21 cellular contexts compared by ENCODE assay signal in the genomic region with DNA sequence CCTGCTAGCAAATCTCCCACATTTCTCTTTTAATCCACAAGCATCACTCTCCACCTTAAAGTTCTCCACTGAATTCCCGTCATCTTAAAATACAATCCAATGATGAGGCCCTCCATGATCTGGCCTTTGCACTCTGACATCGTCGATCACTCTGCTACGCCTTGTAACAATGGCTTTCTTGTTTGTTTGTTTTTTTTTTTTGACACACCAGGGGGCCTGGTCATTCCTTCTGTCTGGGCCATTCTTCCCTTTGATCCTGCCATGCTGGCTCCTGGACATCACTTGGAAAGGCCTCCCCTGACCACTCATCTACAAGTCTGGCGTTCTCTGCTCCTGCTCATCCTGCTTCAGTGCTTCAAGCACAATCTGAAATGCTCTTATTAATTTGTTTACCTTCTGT.
DNase-seq lines count a peak whose midpoint lies in the region; FAIRE-seq and TF ChIP-seq lines count a peak whose summit lies in the region.
"Had no signal": no experiment of that assay in that cellular context is flagged by ENCODE, and none has a peak within 500 bp of the region (broad histone marks: within the 10 kb centered on the region; RNA-seq: fewer than 3 reads in every experiment).

No MANE protein-coding gene starts in this region.

- POLR2A ChIA-PET in activated CD4-positive, alpha-beta memory T cell treated with anti-CD3 and anti-CD28 coated beads, Interleukin-2, amount 10 ng/mL, durations not matched to agents 7 days and 5 days (lab: Charles Lee) = no interaction called here

- H3K79me1 ChIP-seq in mesendoderm (ENCODE audit: low read length) = no peaks in the 10 kb centered on the region

- CTCF ChIA-PET in activated CD4-positive, alpha-beta memory T cell treated with anti-CD3 and anti-CD28 coated beads, Interleukin-2, amount 10 ng/mL, durations not matched to agents 7 days and 5 days (lab: Charles Lee) = no interaction called here

- H3K27ac Mint-ChIP-seq in astrocyte (ENCODE audit: unreplicated experiment) = no peak overlapping the region
- H3K27ac Mint-ChIP-seq in activated CD4-positive, alpha-beta memory T cell treated with anti-CD3 and anti-CD28 coated beads, Interleukin-2, amount 10 ng/mL, durations not matched to agents 7 days and 5 days = no peak overlapping the region
- H3K27ac Mint-ChIP-seq in CD14-positive monocyte = no peak overlapping the region
- H3K27ac Mint-ChIP-seq: CD8-positive, alpha-beta memory T cell had no signal

- H3K18ac ChIP-seq in mesendoderm (ENCODE audit: low read length) = peak overlapping the region; percentile 32

- H3K56ac ChIP-seq in mesendoderm (ENCODE audit: low read length) = peak overlapping the region; percentile 3

- no peaks in the 10 kb centered on the region for H4K20me1 ChIP-seq in astrocyte (ENCODE audit: insufficient read depth, low read length)

- H3K79me2 ChIP-seq in astrocyte (ENCODE audit: insufficient read depth, low read length) = no peaks in the 10 kb centered on the region
- no peaks in the 10 kb centered on the region for H3K79me2 ChIP-seq in mesendoderm (ENCODE audit: control insufficient read depth, insufficient read depth, low read length)

- no peak overlapping the region for H2AFZ ChIP-seq in astrocyte (ENCODE audit: low read depth, low read length)

- H3K27me3 Mint-ChIP-seq in astrocyte (ENCODE audit: low read depth, unreplicated experiment) (no peaks in the 10 kb centered on the region), CD14-positive monocyte (ENCODE audit: low read depth in 3 of 3) (no peaks in the 10 kb centered on the region)
- H3K27me3 Mint-ChIP-seq in activated CD4-positive, alpha-beta memory T cell treated with anti-CD3 and anti-CD28 coated beads, Interleukin-2, amount 10 ng/mL, durations not matched to agents 7 days and 5 days = peaks cover 3% of the 10 kb centered on the region
- H3K27me3 Mint-ChIP-seq: CD8-positive, alpha-beta memory T cell had no signal

- no peak overlapping the region for H3K23ac ChIP-seq in mesendoderm (ENCODE audit: low read length)

- no peaks in the 10 kb centered on the region for H3K36me3 ChIP-seq in astrocyte (ENCODE audit: insufficient read depth, low read length)
- no peaks in the 10 kb centered on the region for H3K36me3 ChIP-seq in mesendoderm (ENCODE audit: control insufficient read depth, insufficient read depth, low read length)
- 0 out of 2 replicates have a peak, but pooled peaks cover 2% of the 10 kb centered on the region for H3K36me3 ChIP-seq in WERI-Rb-1

- H3K9ac ChIP-seq in astrocyte (ENCODE audit: low read length) (no peak overlapping the region), mesendoderm (ENCODE audit: low read length) (no peak overlapping the region)

- DNase-seq in DMS53 (lab: John Stamatoyannopoulos, UW) (peak; percentile 13), DMS53 treated with DMSO at 0.1 percent for 48 hours (lab: John Stamatoyannopoulos, UW; ENCODE audit: unreplicated experiment) (no peak), ELF-1 (ENCODE audit: low read depth, low spot score) (peak; percentile 75), astrocyte (ENCODE audit: low read depth) (no peak), mesendoderm (peak; percentile 52), CD14-positive monocyte (ENCODE audit: low spot score) (no peak), WERI-Rb-1 (no peak)
- DNase-seq in activated CD4-positive, alpha-beta memory T cell treated with anti-CD3 and anti-CD28 coated beads, Interleukin-2, amount 10 ng/mL, durations not matched to agents 7 days and 5 days = no peak
- DNase-seq: C1 segment of cervical spinal cord; Calu3; CD8-positive, alpha-beta memory T cell; DMS153; Kasumi-1; NCI-H1694; NCI-H2107; NCI-H748 treated with DMSO at 0.1 percent for 48 hours; NK-92 treated with Interleukin-12 subunit alpha and Interleukin-12 subunit beta, amount 100 ng/mL, for 24 hours; SIG-M5 had no signal

- no peak overlapping the region for H2BK5ac ChIP-seq in mesendoderm (ENCODE audit: low read length)

- FAIRE-seq in astrocyte (lab: Jason Lieb, UNC) = no peak
- FAIRE-seq: GM19239, H54 had no signal

- no CpG with 5 or more reads among the region's 5 CpGs for WGBS in mesendoderm (ENCODE audit: extremely low coverage, insufficient coverage, low lambda C conversion rate)

- H3K27ac ChIP-seq in astrocyte (ENCODE audit: low read depth, low read length) (peak overlapping the region; percentile 89), mesendoderm (ENCODE audit: low read depth, low read length) (no peak overlapping the region), WERI-Rb-1 (no peak overlapping the region)
- H3K27ac ChIP-seq: 22Rv1 had no signal

- peak overlapping the region; percentile 57 for H2BK15ac ChIP-seq in mesendoderm (replicated peaks; ENCODE audit: low read depth)

- H3K4me2 ChIP-seq in astrocyte (ENCODE audit: low read length) (no peak overlapping the region), mesendoderm (ENCODE audit: low read length) (no peak overlapping the region)

- H3K4me1 ChIP-seq in astrocyte (ENCODE audit: insufficient read depth, low read length) (peaks cover 57% of the 10 kb centered on the region), mesendoderm (ENCODE audit: control insufficient read depth, low read depth, low read length) (peaks cover 20% of the 10 kb centered on the region)

- H4K8ac ChIP-seq in mesendoderm (ENCODE audit: low read depth, low read length) = no peak overlapping the region

- H2BK120ac ChIP-seq in mesendoderm (ENCODE audit: low read depth, low read length) = no peak overlapping the region

- H4K5ac ChIP-seq in mesendoderm (ENCODE audit: low read length) = no peak overlapping the region

- no peak overlapping the region for H2AK5ac ChIP-seq in mesendoderm (ENCODE audit: low read length)

- H3K36me3 Mint-ChIP-seq in astrocyte (ENCODE audit: low read depth, unreplicated experiment) (no peaks in the 10 kb centered on the region), CD14-positive monocyte (peaks cover 0 to 4% of the 10 kb centered on the region in 2 donors)
- H3K36me3 Mint-ChIP-seq in activated CD4-positive, alpha-beta memory T cell treated with anti-CD3 and anti-CD28 coated beads, Interleukin-2, amount 10 ng/mL, durations not matched to agents 7 days and 5 days (ENCODE audit: low read depth) = no peaks in the 10 kb centered on the region

- H3K4ac ChIP-seq in mesendoderm (ENCODE audit: low read depth, low read length) = no peak overlapping the region

- H3K9me3 Mint-ChIP-seq in astrocyte (ENCODE audit: unreplicated experiment) (peaks cover 2% of the 10 kb centered on the region), CD14-positive monocyte (peaks cover 0 to 2% (median 0%) of the 10 kb centered on the region in 7 donors)
- H3K9me3 Mint-ChIP-seq in activated CD4-positive, alpha-beta memory T cell treated with anti-CD3 and anti-CD28 coated beads, Interleukin-2, amount 10 ng/mL, durations not matched to agents 7 days and 5 days = no peaks in the 10 kb centered on the region
- H3K9me3 Mint-ChIP-seq: CD8-positive, alpha-beta memory T cell had no signal

- H3K4me3 Mint-ChIP-seq in astrocyte (ENCODE audit: unreplicated experiment) = no peak overlapping the region
- H3K4me3 Mint-ChIP-seq in activated CD4-positive, alpha-beta memory T cell treated with anti-CD3 and anti-CD28 coated beads, Interleukin-2, amount 10 ng/mL, durations not matched to agents 7 days and 5 days = no peak overlapping the region
- no peak overlapping the region for H3K4me3 Mint-ChIP-seq in CD14-positive monocyte
- H3K4me3 Mint-ChIP-seq: CD8-positive, alpha-beta memory T cell had no signal

- H3K4me3 ChIP-seq in astrocyte (ENCODE audit: insufficient read depth, low read depth, low read length) (no peak overlapping the region), mesendoderm (ENCODE audit: low read length) (no peak overlapping the region), WERI-Rb-1 (ENCODE audit: low read depth, low read length) (no peak overlapping the region)

- intact Hi-C loops in CD14-positive monocyte (cut with micrococcal nuclease) = no loop called here

- H3K9me3 ChIP-seq in astrocyte (ENCODE audit: insufficient read depth, low read depth, low read length) = no peaks in the 10 kb centered on the region
- H3K9me3 ChIP-seq in WERI-Rb-1 (ENCODE audit: severe bottlenecking) = no peaks in the 10 kb centered on the region

- H3K27me3 ChIP-seq in astrocyte (ENCODE audit: insufficient read depth, low read length) (no peaks in the 10 kb centered on the region), mesendoderm (ENCODE audit: insufficient read depth, low read length, poor library complexity) (no peaks in the 10 kb centered on the region), WERI-Rb-1 (ENCODE audit: insufficient read depth, low read depth, severe bottlenecking) (no peaks in the 10 kb centered on the region)

- H3K4me1 Mint-ChIP-seq in astrocyte (ENCODE audit: low read depth, unreplicated experiment) (peaks cover 22% of the 10 kb centered on the region), CD14-positive monocyte (peaks cover 54% of the 10 kb centered on the region)
- peaks cover 6% of the 10 kb centered on the region for H3K4me1 Mint-ChIP-seq in activated CD4-positive, alpha-beta memory T cell treated with anti-CD3 and anti-CD28 coated beads, Interleukin-2, amount 10 ng/mL, durations not matched to agents 7 days and 5 days
- H3K4me1 Mint-ChIP-seq: CD8-positive, alpha-beta memory T cell had no signal

- TF ChIP-seq CTCF in astrocyte (IDR thresholded peaks at IDR 0.05; ENCODE audit: insufficient read depth, low read depth, low read length) = no peak
- TF ChIP-seq CTCF in CD14-positive monocyte (IDR thresholded peaks at IDR 0.05) = no peak
- no peak for TF ChIP-seq CTCF in WERI-Rb-1 (IDR thresholded peaks at IDR 0.05; ENCODE audit: low read depth, low read length)

Comparison
In these comparisons a context has a peak if more than half of its experiments do, and no peak if none do; other contexts are left out.
1. DNase-seq: peak in DMS53 (single experiment), ELF-1 (single experiment) and mesendoderm (single experiment); none in DMS53 treated with DMSO at 0.1 percent for 48 hours (single experiment), astrocyte (single experiment), activated CD4-positive, alpha-beta memory T cell treated with anti-CD3 and anti-CD28 coated beads, Interleukin-2, amount 10 ng/mL, durations not matched to agents 7 days and 5 days (single experiment), CD14-positive monocyte (single experiment) and WERI-Rb-1 (single experiment).